In the genomic region with DNA sequence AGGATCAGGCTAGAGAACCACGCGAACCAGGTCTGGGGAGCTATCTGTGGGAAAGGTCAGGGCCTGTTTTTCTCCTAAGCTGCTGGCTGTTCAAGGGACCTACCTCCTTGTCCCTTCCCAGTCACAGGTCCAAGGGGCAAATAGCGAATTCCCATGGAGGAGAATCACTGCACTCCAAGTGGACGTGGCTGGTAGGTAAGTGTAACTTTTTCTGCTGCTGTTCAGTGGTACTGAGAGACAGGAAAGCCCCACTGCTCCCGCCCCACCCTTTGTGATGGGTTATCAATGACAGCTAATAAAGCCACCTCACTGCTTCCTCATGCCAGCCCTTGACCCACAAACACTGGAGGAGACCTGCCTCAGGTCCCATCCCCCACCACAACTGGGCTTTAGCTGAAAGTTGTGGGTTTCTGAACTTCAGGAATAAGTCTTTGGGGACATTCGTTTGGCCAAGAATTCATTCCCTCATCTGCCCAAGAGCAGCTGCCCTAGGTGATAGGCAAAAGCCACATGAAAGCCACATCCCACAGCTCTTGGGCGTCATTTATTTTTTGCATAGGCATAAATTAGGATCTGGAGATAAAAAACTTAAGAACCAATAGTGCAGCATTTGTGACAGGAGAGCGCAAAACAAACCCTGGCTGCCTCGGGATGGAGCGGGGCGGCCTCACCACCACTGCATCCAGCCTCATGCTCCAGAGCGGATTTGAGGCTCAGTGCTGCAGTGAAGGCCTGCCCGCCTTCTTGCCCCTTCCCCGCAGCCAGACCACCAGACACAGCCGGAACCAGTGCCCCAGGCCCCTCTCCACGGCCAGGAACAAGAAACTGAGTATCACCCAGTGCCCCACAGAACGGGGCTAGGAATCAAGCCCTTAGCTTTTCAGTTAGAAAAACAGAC, we compare ENCODE assay signal across 9 cellular contexts. TPM values are rescaled to one million over a fixed set of nuclear protein-coding genes. Genes with fewer than 3 reads are reported as not detected.
DNase-seq lines count a peak whose midpoint lies in the region; ATAC-seq, FAIRE-seq and TF ChIP-seq lines count a peak whose summit lies in the region.
"Had no signal": no experiment of that assay in that cellular context is flagged by ENCODE, and none has a peak within 500 bp of the region (broad histone marks: within the 10 kb centered on the region; RNA-seq: fewer than 3 reads in every experiment).

No MANE protein-coding gene starts in this region.

- CTCF ChIA-PET in activated CD4-positive, alpha-beta T cell treated with anti-CD3 and anti-CD28 coated beads for 36 hours (lab: Charles Lee): interaction anchor here (0.7 to 4.5 kb wide), 5 partner anchors 8 to 70 kb away, joined by 3 to 34 read pairs (median 11); a partner anchor contains a TSS

- peak overlapping the region; percentile 33 for H3K4me3 Mint-ChIP-seq in activated CD4-positive, alpha-beta T cell treated with anti-CD3 and anti-CD28 coated beads for 36 hours
- peak overlapping the region; percentile 50 for H3K4me3 Mint-ChIP-seq in astrocyte (ENCODE audit: unreplicated experiment)

- H3K36me3 ChIP-seq in astrocyte (ENCODE audit: insufficient read depth, low read length) (peaks cover 26% of the 10 kb centered on the region), lung (ENCODE audit: control insufficient read depth in 2 of 2, insufficient read depth in 2 of 2, low read length in 2 of 2) (peaks cover 7 to 79% of the 10 kb centered on the region in 2 donors)

- no peak overlapping the region for H3K27ac ChIP-seq in astrocyte (ENCODE audit: low read depth, low read length)
- H3K27ac ChIP-seq in lung (ENCODE audit: low read depth in 1 of 2, low read length in 1 of 2): peak overlapping the region; percentile 21 to 40
- H3K27ac ChIP-seq in substantia nigra (ENCODE audit: low read depth, low read length, poor library complexity, severe bottlenecking): peak overlapping the region; percentile 100

- ATAC-seq in activated CD4-positive, alpha-beta T cell treated with anti-CD3 and anti-CD28 coated beads for 36 hours: no peak
- no peak for ATAC-seq in lung (ENCODE audit: insufficient read depth, low FRiP score)
- no peak for ATAC-seq in HG03460 (IDR thresholded peaks at IDR 0.05; ENCODE audit: unreplicated experiment)
- ATAC-seq in HG03457 (IDR thresholded peaks at IDR 0.05; ENCODE audit: unreplicated experiment): no peak

- H3K27me3 Mint-ChIP-seq in activated CD4-positive, alpha-beta T cell treated with anti-CD3 and anti-CD28 coated beads for 36 hours: no peaks in the 10 kb centered on the region
- H3K27me3 Mint-ChIP-seq in astrocyte (ENCODE audit: low read depth, unreplicated experiment): no peaks in the 10 kb centered on the region

- H4K20me1 ChIP-seq in astrocyte (ENCODE audit: insufficient read depth, low read length): peaks cover 38% of the 10 kb centered on the region

- no peaks in the 10 kb centered on the region for H3K9me3 Mint-ChIP-seq in activated CD4-positive, alpha-beta T cell treated with anti-CD3 and anti-CD28 coated beads for 36 hours (ENCODE audit: low read depth)
- H3K9me3 Mint-ChIP-seq in astrocyte (ENCODE audit: unreplicated experiment): no peaks in the 10 kb centered on the region

- no peaks in the 10 kb centered on the region for H3K9me3 ChIP-seq in astrocyte (ENCODE audit: insufficient read depth, low read depth, low read length)
- no peaks in the 10 kb centered on the region for H3K9me3 ChIP-seq in lung (ENCODE audit: control insufficient read depth in 2 of 2, insufficient read depth in 1 of 2, low read length in 1 of 2)

- no peak for TF ChIP-seq CTCF in astrocyte (IDR thresholded peaks at IDR 0.05; ENCODE audit: insufficient read depth, low read depth, low read length)
- TF ChIP-seq CTCF in lung (IDR thresholded peaks at IDR 0.05; ENCODE audit: control extremely low read depth, extremely low read depth): no peak

- intact Hi-C loops in activated CD4-positive, alpha-beta T cell treated with anti-CD3 and anti-CD28 coated beads for 36 hours (cut with DNase I, micrococcal nuclease): no loop called here

- H3K9ac ChIP-seq in astrocyte (ENCODE audit: low read length): no peak overlapping the region

- peaks cover 58% of the 10 kb centered on the region for H3K36me3 Mint-ChIP-seq in activated CD4-positive, alpha-beta T cell treated with anti-CD3 and anti-CD28 coated beads for 36 hours (ENCODE audit: low read depth)
- peaks cover 20% of the 10 kb centered on the region for H3K36me3 Mint-ChIP-seq in astrocyte (ENCODE audit: low read depth, unreplicated experiment)

- H2AFZ ChIP-seq in astrocyte (ENCODE audit: low read depth, low read length): no peak overlapping the region

- H3K4me1 ChIP-seq in astrocyte (ENCODE audit: insufficient read depth, low read length) (peaks cover 3% of the 10 kb centered on the region), lung (ENCODE audit: control insufficient read depth in 2 of 2, insufficient read depth in 2 of 2, low read length in 2 of 2) (no peaks in the 10 kb centered on the region)

- H3K27me3 ChIP-seq in astrocyte (ENCODE audit: insufficient read depth, low read length): no peaks in the 10 kb centered on the region
- H3K27me3 ChIP-seq in lung (ENCODE audit: control insufficient read depth, insufficient read depth): no peaks in the 10 kb centered on the region

- 84 to 91% methylated on average over 17 of the region's 17 CpGs for WGBS in lung, 2 donors

- H3K27ac Mint-ChIP-seq in activated CD4-positive, alpha-beta T cell treated with anti-CD3 and anti-CD28 coated beads for 36 hours: peak overlapping the region; percentile 73
- no peak overlapping the region for H3K27ac Mint-ChIP-seq in astrocyte (ENCODE audit: unreplicated experiment)

- no peak overlapping the region for H3K4me2 ChIP-seq in astrocyte (ENCODE audit: low read length)

- H3K4me1 Mint-ChIP-seq in activated CD4-positive, alpha-beta T cell treated with anti-CD3 and anti-CD28 coated beads for 36 hours: peaks cover 35% of the 10 kb centered on the region
- H3K4me1 Mint-ChIP-seq in astrocyte (ENCODE audit: low read depth, unreplicated experiment): peaks cover 7% of the 10 kb centered on the region

- no peak for FAIRE-seq in astrocyte (lab: Jason Lieb, UNC)

- DNase-seq in activated CD4-positive, alpha-beta T cell treated with anti-CD3 and anti-CD28 coated beads for 36 hours: no peak
- no peak for DNase-seq in activated CD4-positive, alpha-beta T cell treated with anti-CD3 and anti-CD28 coated beads, Interleukin-2, amount 50 U/mL, for 48 hours
- DNase-seq in astrocyte (ENCODE audit: low read depth) (no peak), lung (ENCODE audit: low spot score) (no peak), substantia nigra (lab: John Stamatoyannopoulos, UW) (no peak), COLO829 (ENCODE audit: low spot score) (no peak)
- DNase-seq: stimulated activated naive CD4-positive, alpha-beta T cell treated with Interleukin-2 at 50 U/mL for 16 hours had no signal

- no peaks in the 10 kb centered on the region for H3K79me2 ChIP-seq in astrocyte (ENCODE audit: insufficient read depth, low read length)

- H3K4me3 ChIP-seq in astrocyte (ENCODE audit: insufficient read depth, low read depth, low read length) (no peak overlapping the region), lung (no peak overlapping the region)

- POLR2A ChIA-PET in activated CD4-positive, alpha-beta T cell treated with anti-CD3 and anti-CD28 coated beads for 36 hours (lab: Charles Lee): interaction anchor here (0.6 to 2.2 kb wide), 3 partner anchors 10 to 1219 kb away, joined by 3 to 10 read pairs (median 8); no protein-coding TSS in a partner anchor

RNA-seq across cellular contexts. Expression of a gene that starts 21.3 kb away (rescaled TPM):
- 100 to 1,000 TPM in 1 of 2 experiments, 10 to 100 TPM in 1; 87.2 to 102 TPM for total RNA-seq in activated CD4-positive, alpha-beta T cell treated with anti-CD3 and anti-CD28 coated beads for 36 hours
- 46.5 and 51.0 TPM in 2 replicates for total RNA-seq in astrocyte
- total RNA-seq in lung: 100 to 1,000 TPM in 1 of 2 donors, 10 to 100 TPM in 1; 75.5 to 220 TPM
- 100 to 1,000 TPM in 1 of 2 donors, 10 to 100 TPM in 1; 58.6 to 138 TPM for polyA plus RNA-seq in lung

RNA-seq across cellular contexts. Expression of a gene that starts 28.7 kb away (rescaled TPM):
- 10 to 100 TPM; 88.6 to 92.8 TPM for total RNA-seq in activated CD4-positive, alpha-beta T cell treated with anti-CD3 and anti-CD28 coated beads for 36 hours
- total RNA-seq in astrocyte: 49.8 and 59.8 TPM in 2 replicates
- 10 to 100 TPM; 61.7 to 69.1 TPM for total RNA-seq in lung
- 10 to 100 TPM; 24.1 to 35.8 TPM for polyA plus RNA-seq in lung

RNA-seq across cellular contexts. Expression of a gene that starts 33.7 kb away (rescaled TPM):
- 10 to 100 TPM; 68.0 to 77.7 TPM for total RNA-seq in activated CD4-positive, alpha-beta T cell treated with anti-CD3 and anti-CD28 coated beads for 36 hours
- total RNA-seq in astrocyte: 45.6 and 48.0 TPM in 2 replicates
- 10 to 100 TPM; 38.2 to 64.0 TPM for total RNA-seq in lung
- 10 to 100 TPM; 17.8 to 49.4 TPM for polyA plus RNA-seq in lung

RNA-seq across cellular contexts. Expression of a gene that starts 52.7 kb away (rescaled TPM):
- total RNA-seq in activated CD4-positive, alpha-beta T cell treated with anti-CD3 and anti-CD28 coated beads for 36 hours: 100 to 1,000 TPM; 146 to 155 TPM
- total RNA-seq in astrocyte: 75.9 and 77.8 TPM in 2 replicates
- total RNA-seq in lung: 10 to 100 TPM; 27.3 to 57.7 TPM
- 10 to 100 TPM; 25.6 to 31.1 TPM for polyA plus RNA-seq in lung

RNA-seq across cellular contexts. Expression of a gene that starts 59.5 kb away (rescaled TPM):
- 1 to 10 TPM; 7.4 to 8.0 TPM for total RNA-seq in activated CD4-positive, alpha-beta T cell treated with anti-CD3 and anti-CD28 coated beads for 36 hours
- total RNA-seq in astrocyte (12.8 and 12.9 TPM in 2 replicates), lung (10 to 100 TPM; 28.4 to 29.0 TPM)
- polyA plus RNA-seq in lung: 10 to 100 TPM; 22.2 to 24.1 TPM
